ENCODE assay signal across 9 cellular contexts in the genomic region with DNA sequence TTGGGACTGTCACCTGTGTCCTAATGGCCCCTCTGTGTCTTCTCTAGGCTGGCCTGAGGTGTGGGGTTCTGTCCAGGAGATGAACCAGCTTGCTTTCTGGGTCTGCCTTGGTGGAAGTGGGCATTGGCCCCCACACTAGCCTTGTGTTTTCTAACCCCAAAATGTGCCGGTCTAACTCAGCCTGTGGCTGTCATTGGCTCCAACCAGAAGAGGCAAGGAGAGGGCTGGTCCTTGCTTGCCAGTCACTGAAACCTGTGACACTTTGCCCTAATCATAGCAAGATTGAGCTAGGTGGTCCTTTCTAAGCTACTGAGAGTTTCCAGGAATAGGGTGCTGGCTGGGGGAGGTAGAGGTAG. TPM values are rescaled to one million over a fixed set of nuclear protein-coding genes. Genes with fewer than 3 reads are reported as not detected.
DNase-seq lines count a peak whose midpoint lies in the region; ATAC-seq and TF ChIP-seq lines count a peak whose summit lies in the region.
"Had no signal": no experiment of that assay in that cellular context is flagged by ENCODE, and none has a peak within 500 bp of the region (broad histone marks: within the 10 kb centered on the region; RNA-seq: fewer than 3 reads in every experiment).

No MANE protein-coding gene starts in this region.

- no peaks in the 10 kb centered on the region for H3K27me3 ChIP-seq in RWPE2 (ENCODE audit: insufficient read depth, poor library complexity, severe bottlenecking)
- no peaks in the 10 kb centered on the region for H3K27me3 ChIP-seq in esophagus muscularis mucosa
- H3K27me3 ChIP-seq in skeletal muscle tissue (ENCODE audit: control insufficient read depth in 3 of 3, insufficient read depth in 3 of 3, low read length in 3 of 3): peaks cover 0 to 4% (median 0%) of the 10 kb centered on the region in 3 donors

- no peak for ATAC-seq in RWPE2 (ENCODE audit: low read depth)
- no peak for ATAC-seq in GM21360 (IDR thresholded peaks at IDR 0.05; ENCODE audit: unreplicated experiment)
- no peak for ATAC-seq in HG03025 (IDR thresholded peaks at IDR 0.05; ENCODE audit: low FRiP score, unreplicated experiment)

- peak overlapping the region in 2 of 3 donors; percentile 10 to 85 for H3K9ac ChIP-seq in skeletal muscle tissue (ENCODE audit: low read depth in 1 of 3, low read length in 3 of 3)

- H3K9me3 ChIP-seq in RWPE2 (ENCODE audit: severe bottlenecking) (no peaks in the 10 kb centered on the region), esophagus muscularis mucosa (no peaks in the 10 kb centered on the region), skeletal muscle tissue (ENCODE audit: control insufficient read depth in 3 of 3, low read length in 3 of 3) (no peaks in the 10 kb centered on the region)

- H3K4me1 ChIP-seq in RWPE2 (ENCODE audit: insufficient read depth, poor library complexity, severe bottlenecking): peaks cover 20% of the 10 kb centered on the region
- peaks cover 66 to 81% (median 69%) of the 10 kb centered on the region in 4 donors for H3K4me1 ChIP-seq in esophagus muscularis mucosa
- peaks cover 25 to 63% (median 58%) of the 10 kb centered on the region in 3 donors for H3K4me1 ChIP-seq in skeletal muscle tissue (ENCODE audit: control insufficient read depth in 3 of 3, insufficient read depth in 3 of 3, low read length in 3 of 3)

- 50% methylated on average over 1 of the region's 1 CpG for WGBS in esophagus muscularis mucosa

- peak overlapping the region; percentile 70 for H3K27ac ChIP-seq in RWPE2 (ENCODE audit: poor library complexity, severe bottlenecking)
- peak overlapping the region; percentile 89 to 92 (median 91) for H3K27ac ChIP-seq in esophagus muscularis mucosa (replicated peaks in 1 of 4)
- peak overlapping the region; percentile 81 for H3K27ac ChIP-seq in skeletal muscle tissue (ENCODE audit: low read depth, low read length)

- no peak for TF ChIP-seq EP300 in esophagus muscularis mucosa (IDR thresholded peaks at IDR 0.05)

- H3K36me3 ChIP-seq in RWPE2 (ENCODE audit: low read depth): peaks cover 27% of the 10 kb centered on the region
- H3K36me3 ChIP-seq in esophagus muscularis mucosa: peaks cover 22 to 34% (median 32%) of the 10 kb centered on the region in 4 donors
- peaks cover 9 to 16% (median 11%) of the 10 kb centered on the region in 3 donors for H3K36me3 ChIP-seq in skeletal muscle tissue (ENCODE audit: control insufficient read depth in 3 of 3, insufficient read depth in 3 of 3, low read length in 3 of 3)

- TF ChIP-seq POLR2A in GM15510 (IDR thresholded peaks at IDR 0.05; ENCODE audit: borderline replicate concordance, extremely low read depth, insufficient read length) (peak; percentile 23), esophagus muscularis mucosa (IDR thresholded peaks at IDR 0.05; ENCODE audit: low read depth) (no peak)

- TF ChIP-seq CTCF in RWPE2 (IDR thresholded peaks at IDR 0.05; ENCODE audit: poor library complexity, severe bottlenecking): no peak
- TF ChIP-seq CTCF in esophagus muscularis mucosa (IDR thresholded peaks at IDR 0.05): no peak

- intact Hi-C loops in esophagus muscularis mucosa (cut with DNase I): loop anchor here (1.0 to 10.0 kb wide), 3 partner anchors 162 to 249 kb away; a partner anchor contains a TSS

- H3K4me3 ChIP-seq in RWPE2 (ENCODE audit: severe bottlenecking) (peak overlapping the region; percentile 86), esophagus muscularis mucosa (peak overlapping the region; percentile 76 to 89 (median 87)), skeletal muscle tissue (ENCODE audit: low read length in 3 of 3) (peak overlapping the region in 2 of 3 donors; percentile 79 to 83)

- DNase-seq in RWPE2 (ENCODE audit: low spot score): no peak
- no peak for DNase-seq in esophagus muscularis mucosa (ENCODE audit: extremely low spot score)
- no peak for DNase-seq in T1000 (lab: John Stamatoyannopoulos, UW)
- no peak for DNase-seq in stimulated activated CD4-positive, alpha-beta T cell treated with anti-CD3 and anti-CD28 coated beads, Interleukin-2, amount 100 ng/mL, for 48 hours

RNA-seq across cellular contexts. Expression of a gene that starts 2.2 kb away (rescaled TPM):
- total RNA-seq in esophagus muscularis mucosa: 10 to 100 TPM in 3 of 4 donors, 1 to 10 TPM in 1; 7.5 to 17.7 (median 13.4) TPM
- 2.6 TPM for total RNA-seq in skeletal muscle tissue

RNA-seq across cellular contexts. Expression of a gene that starts 54.2 kb away (rescaled TPM):
- total RNA-seq in esophagus muscularis mucosa: not detected
- not detected for total RNA-seq in skeletal muscle tissue
- total RNA-seq: mucosa of gallbladder had no signal
